16 cellular contexts compared by ENCODE assay signal in genomic region chr17:82586576-82587233, GRCh38.
DNase-seq lines count a peak whose midpoint lies in the region; ATAC-seq, FAIRE-seq and TF ChIP-seq lines count a peak whose summit lies in the region.
"Had no signal": no experiment of that assay in that cellular context is flagged by ENCODE, and none has a peak within 500 bp of the region (broad histone marks: within the 10 kb centered on the region; RNA-seq: fewer than 3 reads in every experiment).

No MANE protein-coding gene starts in this region.

- CTCF ChIA-PET in CD8-positive, alpha-beta memory T cell (lab: Charles Lee), result no interaction called here
- CTCF ChIA-PET in K562 (lab: Yijun Ruan, JAX; ENCODE audit: low intra/inter-chr PET ratio), result no interaction called here

- H3K9ac ChIP-seq in BLaER1 treated with 17β-estradiol and CSF1 and Interleukin-3, amounts not matched to agents 10 nM and 100 nM, result peak overlapping the region; percentile 36 to 83 (median 69); a peak in 19 of 22 replicates
- H3K9ac ChIP-seq in K562 (ENCODE audit: insufficient read depth in 1 of 2, low read depth in 2 of 2, low read length in 2 of 2), result no peak overlapping the region

- no peaks in the 10 kb centered on the region for H3K9me3 Mint-ChIP-seq in CD8-positive, alpha-beta memory T cell
- H3K9me3 Mint-ChIP-seq in nephron progenitor cell, result no peaks in the 10 kb centered on the region
- H3K9me3 Mint-ChIP-seq: CD4-positive, alpha-beta memory T cell had no signal

- intact Hi-C loops in K562 (cut with micrococcal nuclease), result no loop called here

- H3K4me2 ChIP-seq in BLaER1 treated with 17β-estradiol and CSF1 and Interleukin-3, amounts not matched to agents 10 nM and 100 nM, result peak overlapping the region; percentile 55 to 100 (median 77)
- no peak overlapping the region for H3K4me2 ChIP-seq in K562 (ENCODE audit: insufficient read depth, low read length)

- H3K4me3 ChIP-seq in BLaER1 treated with 17β-estradiol and CSF1 and Interleukin-3, amounts not matched to agents 10 nM and 100 nM, result peak overlapping the region in 8 of 10 experiments; percentile 13 to 55 (median 46); a peak in 14 of 20 replicates
- H3K4me3 ChIP-seq in CD8-positive, alpha-beta memory T cell (ENCODE audit: low read length), result no peak overlapping the region
- H3K4me3 ChIP-seq in K562, result no peak overlapping the region
- H3K4me3 ChIP-seq in foreskin fibroblast (ENCODE audit: low read depth in 1 of 2, low read length in 2 of 2), result no peak overlapping the region
- H3K4me3 ChIP-seq: breast epithelium, dorsolateral prefrontal cortex, esophagus muscularis mucosa, psoas muscle, upper lobe of left lung had no signal

- no peak overlapping the region for H3K4me3 Mint-ChIP-seq in CD8-positive, alpha-beta memory T cell
- H3K4me3 Mint-ChIP-seq in nephron progenitor cell, result no peak overlapping the region

- peaks cover 0 to 36% (median 24%) of the 10 kb centered on the region in 11 experiments; a peak in 15 of 22 replicates for H4K20me1 ChIP-seq in BLaER1 treated with 17β-estradiol and CSF1 and Interleukin-3, amounts not matched to agents 10 nM and 100 nM
- no peaks in the 10 kb centered on the region for H4K20me1 ChIP-seq in K562 (replicated peaks; ENCODE audit: control insufficient read depth, insufficient read depth, low read length)

- H3K27me3 ChIP-seq in BLaER1 treated with 17β-estradiol and CSF1 and Interleukin-3, amounts not matched to agents 10 nM and 100 nM, result no peaks in the 10 kb centered on the region
- H3K27me3 ChIP-seq in CD8-positive, alpha-beta memory T cell (ENCODE audit: insufficient read depth, low read length, poor library complexity, severe bottlenecking), result no peaks in the 10 kb centered on the region
- H3K27me3 ChIP-seq in K562 (ENCODE audit: control insufficient read depth in 2 of 2, insufficient read depth in 2 of 2, low read length in 2 of 2), result no peaks in the 10 kb centered on the region
- H3K27me3 ChIP-seq: breast epithelium, dorsolateral prefrontal cortex, esophagus muscularis mucosa, upper lobe of left lung had no signal

- no peak overlapping the region for H2AFZ ChIP-seq in K562 (ENCODE audit: low read depth, low read length)

- TF ChIP-seq RAD21 in K562 (CRISPR knock-in tag; conservative IDR thresholded peaks at IDR 0.05 in 1 of 2, IDR thresholded peaks at IDR 0.05 in 1 of 2), result no peak

- no peak for TF ChIP-seq POLR2A in K562 (conservative IDR thresholded peaks at IDR 0.05)

- no peak for DNase-seq in CD8-positive, alpha-beta memory T cell
- no peak for DNase-seq in K562 (ENCODE audit: extremely low read depth in 1 of 4, low spot score in 3 of 4)
- DNase-seq in nephron progenitor cell, result no peak
- no peak for DNase-seq in AML-193 (lab: John Stamatoyannopoulos, UW)
- DNase-seq in foreskin fibroblast, result no peak
- DNase-seq: CD4-positive, alpha-beta memory T cell; NCI-H774; psoas muscle; small intestine had no signal

- ATAC-seq in K562, result no peak
- ATAC-seq in HG02759 (IDR thresholded peaks at IDR 0.05; ENCODE audit: unreplicated experiment), result no peak
- no peak for ATAC-seq in activated CD4-positive, CD25-positive, alpha-beta regulatory T cell treated with anti-CD3 and anti-CD28 coated beads, Interleukin-2, amount 50 U/mL, for 24 hours
- ATAC-seq: psoas muscle had no signal

- in situ Hi-C loops in K562 (cut with MboI), result no loop called here

- H3K27ac ChIP-seq in BLaER1 treated with 17β-estradiol and CSF1 and Interleukin-3, amounts not matched to agents 10 nM and 100 nM, result peak overlapping the region; percentile 52 to 99 (median 95); a peak in 21 of 22 replicates
- no peak overlapping the region for H3K27ac ChIP-seq in CD8-positive, alpha-beta memory T cell (ENCODE audit: low read depth, low read length)
- no peak overlapping the region for H3K27ac ChIP-seq in K562 (ENCODE audit: extremely low read depth, low read depth, low read length)
- H3K27ac ChIP-seq: psoas muscle had no signal

- no peaks in the 10 kb centered on the region for H3K9me3 ChIP-seq in BLaER1 treated with 17β-estradiol and CSF1 and Interleukin-3, amounts not matched to agents 10 nM and 100 nM (replicated peaks in 1 of 11)
- H3K9me3 ChIP-seq in CD8-positive, alpha-beta memory T cell (ENCODE audit: low read length), result no peaks in the 10 kb centered on the region
- H3K9me3 ChIP-seq in K562 (replicated peaks; ENCODE audit: control insufficient read depth, insufficient read depth, low read depth, low read length), result no peaks in the 10 kb centered on the region
- H3K9me3 ChIP-seq: breast epithelium, esophagus muscularis mucosa, psoas muscle, upper lobe of left lung had no signal

- peaks cover 11 to 26% (median 11%) of the 10 kb centered on the region in 3 donors for H3K4me1 Mint-ChIP-seq in CD8-positive, alpha-beta memory T cell
- peaks cover 12% of the 10 kb centered on the region for H3K4me1 Mint-ChIP-seq in nephron progenitor cell

- H3K27ac Mint-ChIP-seq in CD8-positive, alpha-beta memory T cell, result peak overlapping the region in 7 of 8 donors; percentile 11 to 72 (median 47)
- H3K27ac Mint-ChIP-seq in nephron progenitor cell, result peak overlapping the region; percentile 91

- no peak for TF ChIP-seq EP300 in K562 (IDR thresholded peaks at IDR 0.05; ENCODE audit: low read length)

- H3K79me2 ChIP-seq in K562 (ENCODE audit: control insufficient read depth, insufficient read depth, low read length), result peaks cover 12% of the 10 kb centered on the region

- no TSS peak for BruUV-seq in K562 (replicated peaks; lab: Mats Ljungman, UMichigan)

- POLR2A ChIA-PET in CD8-positive, alpha-beta memory T cell (lab: Charles Lee), result no interaction called here
- POLR2A ChIA-PET in K562 (lab: Yijun Ruan, JAX), result no interaction called here

- H3K27me3 Mint-ChIP-seq in CD8-positive, alpha-beta memory T cell, result no peaks in the 10 kb centered on the region
- peaks cover 4% of the 10 kb centered on the region for H3K27me3 Mint-ChIP-seq in nephron progenitor cell (ENCODE audit: low read depth, poor library complexity)
- H3K27me3 Mint-ChIP-seq: CD4-positive, alpha-beta memory T cell had no signal

- H3K4me1 ChIP-seq in BLaER1 treated with 17β-estradiol and CSF1 and Interleukin-3, amounts not matched to agents 10 nM and 100 nM, result peaks cover 63 to 92% (median 86%) of the 10 kb centered on the region in 10 experiments
- peaks cover 3% of the 10 kb centered on the region for H3K4me1 ChIP-seq in CD8-positive, alpha-beta memory T cell (ENCODE audit: insufficient read depth, low read length)
- peaks cover 0 to 19% of the 10 kb centered on the region in 2 experiments; a peak in 2 of 5 replicates for H3K4me1 ChIP-seq in K562 (replicated peaks in 1 of 2; ENCODE audit: control insufficient read depth in 2 of 2, insufficient read depth in 2 of 2, low read length in 2 of 2)

- WGBS in K562 (ENCODE audit: insufficient coverage, low coverage, missing lambda C conversion rate), result 91% methylated on average over 21 of the region's 21 CpGs

- H3K36me3 ChIP-seq in BLaER1 treated with 17β-estradiol and CSF1 and Interleukin-3, amounts not matched to agents 10 nM and 100 nM, result peaks cover 58 to 84% (median 71%) of the 10 kb centered on the region in 11 experiments
- peaks cover 17% of the 10 kb centered on the region for H3K36me3 ChIP-seq in CD8-positive, alpha-beta memory T cell (ENCODE audit: insufficient read depth, low read length)
- H3K36me3 ChIP-seq in K562 (ENCODE audit: control insufficient read depth, insufficient read depth, low read length), result peaks cover 90% of the 10 kb centered on the region

- H3K9me1 ChIP-seq in K562 (ENCODE audit: control insufficient read depth, insufficient read depth, low read length), result peaks cover 2% of the 10 kb centered on the region

- TF ChIP-seq CTCF in K562 (IDR thresholded peaks at IDR 0.05 in 2 of 3, conservative IDR thresholded peaks at IDR 0.05 in 1 of 3; ENCODE audit: insufficient read depth in 2 of 3, low read depth in 1 of 3, low read length in 3 of 3) (no peak), nephron progenitor cell (IDR thresholded peaks at IDR 0.05) (no peak), foreskin fibroblast (IDR thresholded peaks at IDR 0.05; ENCODE audit: low read depth, low read length) (no peak)

- H3K36me3 Mint-ChIP-seq in CD8-positive, alpha-beta memory T cell, result peaks cover 6 to 45% (median 7%) of the 10 kb centered on the region in 3 donors
- H3K36me3 Mint-ChIP-seq in nephron progenitor cell (ENCODE audit: low read depth), result peaks cover 58% of the 10 kb centered on the region

- no peak for FAIRE-seq in K562 (lab: Jason Lieb, UNC)
- FAIRE-seq: small intestine had no signal

TF ChIP-seq in K562, 482 proteins besides CTCF, POLR2A, EP300 and RAD21:
- TF ChIP-seq HNRNPLL (IDR thresholded peaks at IDR 0.05; ENCODE audit: low read depth, low read length, poor library complexity, severe bottlenecking), result no peak
- 0 out of 2 replicates have a peak, but pooled peaks have one; percentile 36 for TF ChIP-seq ZEB2 (IDR thresholded peaks at IDR 0.05)
- no peak for TF ChIP-seq ZNF121 (CRISPR knock-in tag; conservative IDR thresholded peaks at IDR 0.05)
- TF ChIP-seq ZNF316 (IDR thresholded peaks at IDR 0.05), result no peak
- TF ChIP-seq TFAM (CRISPR knock-in tag; conservative IDR thresholded peaks at IDR 0.05), result no peak
- 0 out of 2 replicates have a peak, but pooled peaks have one; percentile 27 for TF ChIP-seq ZNF740 (CRISPR knock-in tag; IDR thresholded peaks at IDR 0.05)
- TF ChIP-seq ZNF740 (tag; IDR thresholded peaks at IDR 0.05), result no peak
- peak; percentile 61 for TF ChIP-seq ZBTB33 (CRISPR knock-in tag; IDR thresholded peaks at IDR 0.05)
- TF ChIP-seq NR2F6 (CRISPR knock-in tag; IDR thresholded peaks at IDR 0.05), result no peak

Comparison
In these comparisons a context has a peak if more than half of its experiments do, and no peak if none do; other contexts are left out.
1. H3K27ac ChIP-seq: peak in BLaER1 treated with 17β-estradiol and CSF1 and Interleukin-3, amounts not matched to agents 10 nM and 100 nM (11 of 11); none in CD8-positive, alpha-beta memory T cell (single experiment) and K562 (single experiment).
2. H3K4me3 ChIP-seq: peak in BLaER1 treated with 17β-estradiol and CSF1 and Interleukin-3, amounts not matched to agents 10 nM and 100 nM (8 of 10); none in CD8-positive, alpha-beta memory T cell (single experiment), K562 (single experiment) and foreskin fibroblast (0 of 2).
3. H3K9ac ChIP-seq: peak in BLaER1 treated with 17β-estradiol and CSF1 and Interleukin-3, amounts not matched to agents 10 nM and 100 nM (11 of 11); none in K562 (0 of 2).